28 cellular contexts compared by ENCODE assay signal in the genomic region with DNA sequence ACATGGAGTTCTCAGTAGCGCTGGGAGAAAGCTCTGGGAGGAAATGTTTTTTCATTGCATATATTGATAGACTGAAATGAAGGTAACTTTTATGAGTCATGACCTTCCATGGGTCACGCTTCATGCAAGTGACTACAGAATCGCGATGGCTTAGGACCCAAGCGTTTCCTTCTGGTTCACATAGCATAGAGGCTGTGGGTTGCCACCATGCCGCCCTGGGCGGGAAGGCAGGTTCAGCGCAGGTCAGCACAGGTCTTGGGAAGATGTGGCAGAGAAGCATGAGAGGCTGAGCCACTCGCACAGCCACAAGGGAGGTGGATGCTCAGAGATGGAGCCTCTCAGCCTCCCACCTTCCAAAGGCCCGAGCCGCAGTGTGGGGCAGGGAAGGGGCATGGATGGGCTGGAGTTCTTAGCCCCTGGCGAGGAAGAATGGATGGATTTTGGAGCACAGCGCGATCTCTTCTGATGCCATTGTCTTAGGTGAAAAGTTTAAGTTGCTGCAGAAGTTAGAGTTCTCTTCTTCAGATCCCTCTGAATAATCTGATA.
"Had no signal": no experiment of that assay in that cellular context is flagged by ENCODE, and none has a peak within 500 bp of the region (broad histone marks: within the 10 kb centered on the region; RNA-seq: fewer than 3 reads in every experiment).

No MANE protein-coding gene starts in this region.

- H3K36me3 ChIP-seq: neural progenitor cell, ovary, right lobe of liver, spleen, upper lobe of left lung, vagina had no signal

- H3K4me3 ChIP-seq: neural progenitor cell, ovary, psoas muscle, right lobe of liver, skin epidermis, smooth muscle cell, spleen, suprapubic skin, testis, tibial artery, upper lobe of left lung, vagina had no signal

- ATAC-seq: natural killer cell; psoas muscle; right cardiac atrium; right lobe of liver; stimulated activated memory B cell treated with anti-CD40 and anti-IgM and Interleukin-4, amounts not matched to agents 10 μg/mL and 1 μg/mL and 100 μg/mL, for 72 hours; stimulated activated naive CD8-positive, alpha-beta T cell treated with anti-CD3 and anti-CD28 coated beads, Interleukin-15, Interleukin-2, amounts not matched to agents 100 U/mL and 50 U/mL, for 24 hours had no signal

- DNase-seq: natural killer cell; occipital lobe; ovary; posterior cingulate gyrus; psoas muscle; right cardiac atrium; right lobe of liver; spleen; stimulated activated CD4-positive, alpha-beta T cell treated with anti-CD3 and anti-CD28 coated beads, Interleukin-12 subunit alpha, Interleukin-12 subunit beta, amount 100 ng/mL, for 4 hours; stimulated activated CD4-positive, alpha-beta T cell treated with anti-CD3 and anti-CD28 coated beads, Interleukin-1b, Interleukin-23, amount 100 ng/mL, for 48 hours; stimulated activated CD4-positive, alpha-beta T cell treated with anti-CD3 and anti-CD28 coated beads, Interleukin-4, amount 100 ng/mL, for 1 hour; stimulated activated CD4-positive, alpha-beta T cell treated with anti-CD3 and anti-CD28 coated beads, Interleukin-4, amount 100 ng/mL, for 4 hours; stimulated activated CD8-positive, alpha-beta memory T cell treated with anti-CD3 and anti-CD28 coated beads, Interleukin-4, amount 100 ng/mL, for 48 hours; stimulated activated naive CD4-positive, alpha-beta T cell; stimulated activated naive CD8-positive, alpha-beta T cell treated with anti-CD3 and anti-CD28 coated beads, Interleukin-15, amount 100 ng/mL, for 72 hours; stimulated activated naive CD8-positive, alpha-beta T cell treated with anti-CD3 and anti-CD28 coated beads, Interleukin-15, Interleukin-2, amounts not matched to agents 100 U/mL and 50 U/mL, for 24 hours; substantia nigra; testis; trophoblast cell; upper lobe of left lung had no signal

- H3K9me3 ChIP-seq: ovary, psoas muscle, right lobe of liver, suprapubic skin, testis, tibial artery, vagina had no signal

- H3K27ac ChIP-seq: neural progenitor cell, ovary, parathyroid adenoma, psoas muscle, right lobe of liver, skin epidermis, spleen, suprapubic skin, testis, tibial artery, upper lobe of left lung, vagina had no signal

- H3K4me1 ChIP-seq: neural progenitor cell, parathyroid adenoma, psoas muscle, right lobe of liver, spleen, suprapubic skin, testis, tibial artery, upper lobe of left lung, vagina had no signal

- H3K27me3 ChIP-seq: neural progenitor cell, ovary, right lobe of liver, testis, tibial artery, upper lobe of left lung, vagina had no signal
